8 cellular contexts compared by ENCODE assay signal in the genomic region with DNA sequence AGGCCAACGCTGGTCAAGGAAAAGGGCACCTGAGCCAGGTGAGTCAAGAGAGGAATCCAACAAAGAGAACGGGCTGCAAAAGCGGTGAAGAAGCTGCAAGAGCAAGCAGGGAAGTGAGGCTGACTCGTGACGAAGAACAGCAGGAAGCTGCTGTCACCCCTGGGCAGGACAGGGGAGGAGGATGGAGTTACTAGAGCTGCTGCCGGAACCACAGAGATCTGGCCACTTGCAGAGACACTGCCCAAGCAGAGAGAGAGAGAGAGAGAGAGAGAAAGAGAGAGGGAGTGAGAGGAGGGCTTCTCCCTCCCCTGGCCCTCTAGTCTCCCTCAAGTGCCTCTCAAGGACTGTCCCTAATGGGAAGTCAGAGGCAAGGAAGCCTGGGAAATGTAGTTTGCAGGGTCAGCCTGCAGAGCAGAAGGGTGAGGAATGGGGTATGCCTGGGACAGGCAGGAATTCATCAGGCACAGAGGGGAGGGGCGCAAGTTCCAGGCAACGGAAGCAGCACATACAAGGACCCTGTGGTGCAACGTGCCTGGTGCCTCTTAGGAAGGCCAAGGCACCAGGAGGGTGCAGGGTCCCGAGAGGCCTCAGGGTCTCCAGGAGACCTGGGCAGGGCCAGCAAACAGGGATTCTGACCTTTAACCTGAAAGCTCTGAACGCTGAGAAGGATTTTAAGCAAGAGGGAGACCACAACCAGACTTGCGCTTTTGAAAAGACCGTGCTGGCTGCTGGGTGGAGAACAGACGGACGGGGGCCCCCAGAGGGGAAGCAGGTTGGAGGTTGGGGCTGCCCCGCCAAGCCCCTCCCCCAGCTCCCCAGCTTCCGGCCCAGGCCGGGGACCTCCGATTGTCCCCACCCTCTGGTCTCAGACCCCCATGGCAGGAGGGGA. TPM values are rescaled to one million over a fixed set of nuclear protein-coding genes. Genes with fewer than 3 reads are reported as not detected.
A peak's percentile ranks its signal among the peaks of the same experiment; 100 is the strongest.
DNase-seq lines count a peak whose midpoint lies in the region; ATAC-seq and TF ChIP-seq lines count a peak whose summit lies in the region.

No MANE protein-coding gene starts in this region.

- CTCF ChIA-PET in activated naive CD4-positive, alpha-beta T cell treated with anti-CD3 and anti-CD28 coated beads for 36 hours (lab: Charles Lee), result interaction anchor here (0.6 to 1.7 kb wide), 6 partner anchors 31 to 643 kb away, joined by 3 to 5 read pairs (median 3); no protein-coding TSS in a partner anchor
- CTCF ChIA-PET in WTC11 (lab: Charles Lee), result interaction anchor here (1.1 to 4.3 kb wide), 4 partner anchors 43 to 95 kb away, joined by 3 to 30 read pairs (median 10); no protein-coding TSS in a partner anchor

- H3K4me3 ChIP-seq in iPS-20b (ENCODE audit: low read length), result no peak overlapping the region
- peak overlapping the region in 4 of 5 donors; percentile 5 to 42 (median 35) for H3K4me3 ChIP-seq in subcutaneous abdominal adipose tissue (ENCODE audit: low read depth in 1 of 5, low read length in 5 of 5)
- H3K4me3 ChIP-seq in coronary artery, result no peak overlapping the region

- ATAC-seq in WTC11, result peak; percentile 98
- ATAC-seq in HG03135 (IDR thresholded peaks at IDR 0.05; ENCODE audit: unreplicated experiment), result no peak

- H3K4me1 ChIP-seq in iPS-20b (ENCODE audit: insufficient read depth, low read length), result peaks cover 12% of the 10 kb centered on the region; the same call in 1 of the 2 replicates
- peaks cover 19 to 57% (median 47%) of the 10 kb centered on the region in 5 donors for H3K4me1 ChIP-seq in subcutaneous abdominal adipose tissue (ENCODE audit: control insufficient read depth in 5 of 5, insufficient read depth in 5 of 5, low read length in 5 of 5)

- POLR2A ChIA-PET in WTC11 (lab: Charles Lee), result interaction anchor here (0.6 to 1.0 kb wide), 4 partner anchors 11 to 346 kb away, joined by 3 to 4 read pairs (median 3); no protein-coding TSS in a partner anchor

- H3K36me3 ChIP-seq in iPS-20b (ENCODE audit: insufficient read depth, low read depth, low read length), result no peaks in the 10 kb centered on the region
- H3K36me3 ChIP-seq in subcutaneous abdominal adipose tissue (ENCODE audit: control insufficient read depth in 5 of 5, insufficient read depth in 5 of 5, low read length in 5 of 5), result no peaks in the 10 kb centered on the region

- intact Hi-C loops in activated naive CD4-positive, alpha-beta T cell treated with anti-CD3 and anti-CD28 coated beads for 36 hours (cut with micrococcal nuclease), result no loop called here

- H3K4me3 Mint-ChIP-seq in activated naive CD4-positive, alpha-beta T cell treated with anti-CD3 and anti-CD28 coated beads for 36 hours, result peak overlapping the region; percentile 68
- H3K4me3 Mint-ChIP-seq in WTC11, result peak overlapping the region; percentile 42

- DNase-seq in activated naive CD4-positive, alpha-beta T cell treated with anti-CD3 and anti-CD28 coated beads for 36 hours, result peak; percentile 47
- no peak for DNase-seq in activated naive CD4-positive, alpha-beta T cell treated with Interleukin-2 at 50 U/mL for 16 hours
- peak; percentile 76 for DNase-seq in WTC11 (ENCODE audit: low spot score)
- no peak for DNase-seq in NCI-H2107 treated with DMSO at 0.1 percent for 48 hours (lab: John Stamatoyannopoulos, UW; ENCODE audit: unreplicated experiment)
- no peak for DNase-seq in coronary artery (ENCODE audit: low spot score)

- H3K9ac ChIP-seq in iPS-20b (ENCODE audit: low read depth, low read length) (peak overlapping the region; percentile 18; the same call in 1 of the 2 replicates), subcutaneous abdominal adipose tissue (ENCODE audit: low read length in 5 of 5) (peak overlapping the region in 3 of 5 donors; percentile 2 to 22 (median 12))

- H3K27me3 ChIP-seq in iPS-20b (ENCODE audit: insufficient read depth, low read length) (no peaks in the 10 kb centered on the region), subcutaneous abdominal adipose tissue (ENCODE audit: control insufficient read depth in 5 of 5, insufficient read depth in 4 of 5, low read length in 5 of 5) (no peaks in the 10 kb centered on the region)

- no peaks in the 10 kb centered on the region for H3K36me3 Mint-ChIP-seq in activated naive CD4-positive, alpha-beta T cell treated with anti-CD3 and anti-CD28 coated beads for 36 hours (ENCODE audit: low read depth)
- no peaks in the 10 kb centered on the region for H3K36me3 Mint-ChIP-seq in WTC11

- peak overlapping the region; percentile 53 for H3K27ac Mint-ChIP-seq in activated naive CD4-positive, alpha-beta T cell treated with anti-CD3 and anti-CD28 coated beads for 36 hours
- peak overlapping the region; percentile 91 for H3K27ac Mint-ChIP-seq in WTC11

- no peaks in the 10 kb centered on the region for H3K9me3 Mint-ChIP-seq in activated naive CD4-positive, alpha-beta T cell treated with anti-CD3 and anti-CD28 coated beads for 36 hours
- H3K9me3 Mint-ChIP-seq in WTC11, result no peaks in the 10 kb centered on the region

- H3K9me3 ChIP-seq in iPS-20b (ENCODE audit: insufficient read depth, low read depth, low read length), result no peaks in the 10 kb centered on the region
- H3K9me3 ChIP-seq in subcutaneous abdominal adipose tissue (ENCODE audit: control insufficient read depth in 5 of 5, low read length in 5 of 5), result no peaks in the 10 kb centered on the region

- peaks cover 10% of the 10 kb centered on the region for H3K4me1 Mint-ChIP-seq in activated naive CD4-positive, alpha-beta T cell treated with anti-CD3 and anti-CD28 coated beads for 36 hours (ENCODE audit: low read depth)
- peaks cover 30% of the 10 kb centered on the region for H3K4me1 Mint-ChIP-seq in WTC11

- H3K27ac ChIP-seq in iPS-20b (ENCODE audit: low read length), result no peak overlapping the region
- peak overlapping the region; percentile 81 for H3K27ac ChIP-seq in subcutaneous abdominal adipose tissue (ENCODE audit: low read depth, low read length)
- no peak overlapping the region for H3K27ac ChIP-seq in coronary artery

- TF ChIP-seq CTCF in WTC11 (IDR thresholded peaks at IDR 0.05), result no peak
- no peak for TF ChIP-seq CTCF in coronary artery (IDR thresholded peaks at IDR 0.05)

- H3K27me3 Mint-ChIP-seq in activated naive CD4-positive, alpha-beta T cell treated with anti-CD3 and anti-CD28 coated beads for 36 hours (ENCODE audit: low read depth), result no peaks in the 10 kb centered on the region
- H3K27me3 Mint-ChIP-seq in WTC11 (ENCODE audit: low read depth), result no peaks in the 10 kb centered on the region; the same call in 1 of the 2 replicates

TF ChIP-seq in WTC11, 78 proteins besides CTCF, POLR2A, EP300 and RAD21:
- no peak for TF ChIP-seq FOXJ3 (CRISPR knock-in tag; IDR thresholded peaks at IDR 0.05; ENCODE audit: borderline replicate concordance)
- TF ChIP-seq GTF2I (CRISPR knock-in tag; conservative IDR thresholded peaks at IDR 0.05), result peak; percentile 73; the same call in 1 of the 2 replicates
- TF ChIP-seq TEAD1 (CRISPR knock-in tag; IDR thresholded peaks at IDR 0.05), result peak; percentile 30; the same call in 1 of the 2 replicates
- no peak for TF ChIP-seq SMAD3 (CRISPR knock-in tag; IDR thresholded peaks at IDR 0.05; ENCODE audit: borderline replicate concordance)

RNA-seq across cellular contexts. Expression of gene CIBAR2, which starts 45.8 kb away (rescaled TPM):
- not detected for total RNA-seq in activated naive CD4-positive, alpha-beta T cell treated with anti-CD3 and anti-CD28 coated beads for 36 hours
- not detected in 3 replicates for total RNA-seq in WTC11 (2021)

Comparison
In these comparisons a context has a peak if more than half of its experiments do, and no peak if none do; other contexts are left out.
1. DNase-seq: peak in activated naive CD4-positive, alpha-beta T cell treated with anti-CD3 and anti-CD28 coated beads for 36 hours (single experiment) and WTC11 (single experiment); none in activated naive CD4-positive, alpha-beta T cell treated with Interleukin-2 at 50 U/mL for 16 hours (single experiment), NCI-H2107 treated with DMSO at 0.1 percent for 48 hours (single experiment) and coronary artery (single experiment).
2. H3K4me3 ChIP-seq: peak in subcutaneous abdominal adipose tissue (4 of 5); none in iPS-20b (single experiment) and coronary artery (single experiment).